In genomic region chr13:44561352-44561751, GRCh38 we compare ENCODE assay signal across 16 cellular contexts.
"Had no signal": no experiment of that assay in that cellular context is flagged by ENCODE, and none has a peak within 500 bp of the region (broad histone marks: within the 10 kb centered on the region; RNA-seq: fewer than 3 reads in every experiment).

No MANE protein-coding gene starts in this region.

- H3K9me3 ChIP-seq: ovary, right lobe of liver, stomach, thoracic aorta, transverse colon had no signal

- H3K36me3 ChIP-seq: ovary, right lobe of liver, thoracic aorta, transverse colon had no signal

- H3K27ac ChIP-seq: dorsolateral prefrontal cortex, neural progenitor cell, ovary, right lobe of liver, thoracic aorta, transverse colon had no signal

- ATAC-seq: esophagus mucosa, natural killer cell, right lobe of liver had no signal

- DNase-seq: dorsolateral prefrontal cortex; effector CD8-positive, alpha-beta T cell; natural killer cell; nucleus accumbens; ovary; right lobe of liver; stimulated activated CD4-positive, alpha-beta T cell treated with anti-CD3 and anti-CD28 coated beads, Interleukin-12 subunit alpha, Interleukin-12 subunit beta, amount 100 ng/mL, for 4 hours; stimulated activated naive CD4-positive, alpha-beta T cell; stomach; substantia nigra; transverse colon had no signal

- H3K27me3 ChIP-seq: dorsolateral prefrontal cortex, neural progenitor cell, ovary, right lobe of liver, stomach, transverse colon had no signal

- H3K4me3 Mint-ChIP-seq: natural killer cell, neural progenitor cell had no signal

- H3K4me1 ChIP-seq: right lobe of liver, stomach had no signal

- H3K4me3 ChIP-seq: coronary artery, dorsolateral prefrontal cortex, neural progenitor cell, ovary, right lobe of liver, stomach, thoracic aorta, transverse colon had no signal

- H3K27ac Mint-ChIP-seq: natural killer cell, neural progenitor cell had no signal

- H3K9me3 Mint-ChIP-seq: natural killer cell had no signal

- H3K9ac ChIP-seq: neural progenitor cell had no signal

- H3K4me2 ChIP-seq: neural progenitor cell had no signal

- H3K4me1 Mint-ChIP-seq: neural progenitor cell had no signal

- H2AFZ ChIP-seq: neural progenitor cell had no signal

- FAIRE-seq: endometrium had no signal

- H3K36me3 Mint-ChIP-seq: natural killer cell had no signal
